In genomic region chr17:16569358-16569712, GRCh38 we compare ENCODE assay signal across 8 cellular contexts. TPM values are rescaled to one million over a fixed set of nuclear protein-coding genes. Genes with fewer than 3 reads are reported as not detected.
DNase-seq lines count a peak whose midpoint lies in the region; ATAC-seq and TF ChIP-seq lines count a peak whose summit lies in the region.

No MANE protein-coding gene starts in this region.

- no peaks in the 10 kb centered on the region for H3K9me3 ChIP-seq in gastrocnemius medialis

- peak overlapping the region; percentile 79 to 98 (median 92) for H3K27ac Mint-ChIP-seq in brain

- H3K4me3 Mint-ChIP-seq in brain, result peak overlapping the region; percentile 89 to 99 (median 96)

- in situ Hi-C loops in gastrocnemius medialis (cut with MboI; ENCODE audit: low sequenced_read_pairs in 4 of 4), result no loop called here

- peaks cover 33% of the 10 kb centered on the region for H3K4me1 Mint-ChIP-seq in brain

- DNase-seq in NCI-H510A treated with DMSO at 0.1 percent for 48 hours (lab: John Stamatoyannopoulos, UW) (peak; percentile 47), NCI-H510A (lab: John Stamatoyannopoulos, UW) (no peak), gastrocnemius medialis (no peak), DMS79 (lab: John Stamatoyannopoulos, UW) (no peak), foreskin keratinocyte (no peak)
- DNase-seq in NK-92 treated with Interleukin-12 subunit alpha and Interleukin-12 subunit beta, amount 100 ng/mL, for 24 hours (lab: John Stamatoyannopoulos, UW), result no peak

- H3K27ac ChIP-seq in gastrocnemius medialis, result no peak overlapping the region
- no peak overlapping the region for H3K27ac ChIP-seq in foreskin keratinocyte

- peaks cover 33% of the 10 kb centered on the region for H3K36me3 Mint-ChIP-seq in brain

- peak; percentile 19 for ATAC-seq in HG03135 (IDR thresholded peaks at IDR 0.05; ENCODE audit: unreplicated experiment)
- peak in 1 of 2 donors; percentile 9 for ATAC-seq in gastrocnemius medialis
- ATAC-seq in foreskin keratinocyte, result no peak

- H3K4me1 ChIP-seq in gastrocnemius medialis (peaks cover 7% of the 10 kb centered on the region in 2 donors), foreskin keratinocyte (no peaks in the 10 kb centered on the region)

- no peaks in the 10 kb centered on the region for H3K9me3 Mint-ChIP-seq in brain

- H3K27me3 ChIP-seq in gastrocnemius medialis, result no peaks in the 10 kb centered on the region
- H3K27me3 ChIP-seq in foreskin keratinocyte, result no peaks in the 10 kb centered on the region

- no peak for TF ChIP-seq POLR2A in gastrocnemius medialis (IDR thresholded peaks at IDR 0.05)

- TF ChIP-seq CTCF in brain (conservative IDR thresholded peaks at IDR 0.05) (no peak), gastrocnemius medialis (IDR thresholded peaks at IDR 0.05 in 4 of 5, conservative IDR thresholded peaks at IDR 0.05 in 1 of 5) (no peak), foreskin keratinocyte (conservative IDR thresholded peaks at IDR 0.05) (no peak)

- peaks cover 2 to 17% of the 10 kb centered on the region in 2 donors for H3K36me3 ChIP-seq in gastrocnemius medialis

- H3K4me3 ChIP-seq in gastrocnemius medialis, result peak overlapping the region in 3 of 4 donors; percentile 80 to 89 (median 88)

- no peaks in the 10 kb centered on the region for H3K27me3 Mint-ChIP-seq in brain

- intact Hi-C loops in gastrocnemius medialis (cut with DNase I; ENCODE audit: low total_unique reads), result no loop called here

RNA-seq across cellular contexts. Expression of gene ZNF287, which starts 0.3 kb away (rescaled TPM):
- 2.4 TPM for polyA plus RNA-seq in brain (ENCODE audit: insufficient read depth, low read depth, low replicate concordance)
- 1 to 10 TPM; 1.5 to 7.2 (median 4.9) TPM for total RNA-seq in gastrocnemius medialis
- total RNA-seq in foreskin keratinocyte, result 6.1 and 7.0 TPM in 2 replicates
- polyA plus RNA-seq in foreskin keratinocyte, result 9.1 and 10.3 TPM in 2 replicates
